Comparison of ENCODE assay signal across 8 cellular contexts in the genomic region with DNA sequence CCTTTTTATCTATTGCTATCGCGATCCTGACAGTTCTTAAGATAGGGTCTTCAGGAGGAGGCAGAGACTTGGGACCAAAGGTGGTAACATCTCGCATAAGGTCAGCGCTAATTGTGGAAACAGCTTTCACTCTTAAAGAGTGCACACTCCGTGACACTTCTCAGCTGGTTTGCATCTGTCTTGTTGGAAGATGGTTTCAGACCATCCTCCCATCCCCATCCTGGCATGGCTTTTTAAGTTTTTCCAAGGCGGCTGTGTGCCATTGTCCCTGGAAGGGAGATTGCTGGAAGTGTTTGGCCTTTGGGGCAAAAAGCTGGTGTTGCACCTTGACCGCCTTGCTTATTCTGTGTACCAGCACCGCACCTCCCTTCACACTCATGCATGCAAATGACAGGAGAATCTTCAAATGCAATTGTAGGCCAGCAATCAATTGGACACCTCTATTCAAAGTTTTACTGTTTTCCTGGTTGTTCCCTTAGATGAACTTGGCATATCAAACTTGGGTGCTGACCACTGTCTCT. TPM values are rescaled to one million over a fixed set of nuclear protein-coding genes. Genes with fewer than 3 reads are reported as not detected.
DNase-seq lines count a peak whose midpoint lies in the region; ATAC-seq, FAIRE-seq and TF ChIP-seq lines count a peak whose summit lies in the region.

No MANE protein-coding gene starts in this region.

- H2AFZ ChIP-seq in OCI-LY7 (ENCODE audit: low read length) = no peak overlapping the region

- no peak for FAIRE-seq in pancreas (lab: Jason Lieb, UNC)

- DNase-seq in D341Med (ENCODE audit: low spot score) = peak; percentile 20
- DNase-seq in OCI-LY7 (ENCODE audit: low spot score) = peak; percentile 33
- DNase-seq in epithelial cell of proximal tubule (ENCODE audit: low read depth) = no peak
- no peak for DNase-seq in pancreas
- no peak for DNase-seq in RKO (ENCODE audit: low spot score)
- no peak for DNase-seq in NCI-H774 (lab: John Stamatoyannopoulos, UW)
- no peak for DNase-seq in activated CD8-positive, alpha-beta memory T cell treated with anti-CD3 and anti-CD28 coated beads, Interleukin-2, amount 50 U/mL, for 4 hours

- no peaks in the 10 kb centered on the region for H3K27me3 ChIP-seq in pancreas

- no peaks in the 10 kb centered on the region for H3K9me3 ChIP-seq in OCI-LY7 (ENCODE audit: low read length)
- no peaks in the 10 kb centered on the region for H3K9me3 ChIP-seq in pancreas

- no peak for ATAC-seq in pancreas
- no peak for ATAC-seq in HG02798 (IDR thresholded peaks at IDR 0.05; ENCODE audit: poor library complexity, unreplicated experiment)

- 0 out of 2 replicates have a peak, but pooled peaks cover 17% of the 10 kb centered on the region for H4K20me1 ChIP-seq in OCI-LY7 (ENCODE audit: insufficient read depth, low read length)

- CTCF ChIA-PET in OCI-LY7 (lab: Charles Lee; ENCODE audit: unreplicated experiment) = interaction anchor here (0.9 to 1.4 kb wide), 2 partner anchors 8 to 46 kb away, joined by 3 read pairs; no protein-coding TSS in a partner anchor

- WGBS in pancreas, 2 donors = 8 to 12% methylated on average over 8 of the region's 8 CpGs

- no TSS peak for BruUV-seq in OCI-LY7 (replicated peaks; lab: Mats Ljungman, UMichigan)

- H3K4me3 ChIP-seq in OCI-LY7 (ENCODE audit: low read depth, low read length, poor library complexity, severe bottlenecking) = peak overlapping the region; percentile 89
- H3K4me3 ChIP-seq in epithelial cell of proximal tubule (ENCODE audit: low read depth, low read length) = peak overlapping the region; percentile 78
- H3K4me3 ChIP-seq in pancreas = peak overlapping the region; percentile 74 to 95 (median 84)

- H3K79me2 ChIP-seq in OCI-LY7 (ENCODE audit: insufficient read depth, low read depth, low read length) = peaks cover 15% of the 10 kb centered on the region; the same call in 1 of the 2 replicates

- peak overlapping the region; percentile 89 for H3K4me2 ChIP-seq in OCI-LY7 (ENCODE audit: low read length)

- peaks cover 58% of the 10 kb centered on the region for H3K4me1 ChIP-seq in OCI-LY7 (ENCODE audit: insufficient read depth, low read length, poor library complexity, severe bottlenecking)
- H3K4me1 ChIP-seq in pancreas = peaks cover 15 to 29% (median 22%) of the 10 kb centered on the region in 3 donors

- no peaks in the 10 kb centered on the region for H3K9me2 ChIP-seq in OCI-LY7 (ENCODE audit: insufficient read depth, low read length)

- no peaks in the 10 kb centered on the region for H3K36me3 ChIP-seq in OCI-LY7 (ENCODE audit: insufficient read depth, low read length)
- H3K36me3 ChIP-seq in pancreas = no peaks in the 10 kb centered on the region

- TF ChIP-seq CTCF in OCI-LY7 (conservative IDR thresholded peaks at IDR 0.05; ENCODE audit: low read length) (no peak), epithelial cell of proximal tubule (conservative IDR thresholded peaks at IDR 0.05; ENCODE audit: low read depth, low read length) (no peak), pancreas (IDR thresholded peaks at IDR 0.05) (no peak)

- POLR2A ChIA-PET in OCI-LY7 (lab: Charles Lee) = interaction anchor here (0.6 to 5.3 kb wide), 4 partner anchors 14 to 63 kb away, joined by 4 to 38 read pairs (median 5); no protein-coding TSS in a partner anchor

- H3K27ac ChIP-seq in OCI-LY7 (ENCODE audit: low read depth, low read length, poor library complexity, severe bottlenecking) (no peak overlapping the region), pancreas (peak overlapping the region in 3 of 4 donors; percentile 69 to 91 (median 88))

- intact Hi-C loops in OCI-LY7 (cut with micrococcal nuclease; ENCODE audit: unreplicated experiment) = loop anchor here (5.0 kb wide), 1 partner anchor 139 kb away; no protein-coding TSS in a partner anchor
- intact Hi-C loops in pancreas (cut with DNase I) = no loop called here

RNA-seq across cellular contexts. Expression of a gene that starts 1.5 kb away (rescaled TPM):
- total RNA-seq in OCI-LY7 (2014; rRNA removed; shearing (Covaris generic)) = 27.0 and 36.1 TPM in 2 replicates
- total RNA-seq in OCI-LY7 (2022) = 39.1 and 44.9 TPM in 2 replicates
- 7.1 and 9.3 TPM in 2 replicates for total RNA-seq in epithelial cell of proximal tubule
- total RNA-seq in pancreas = 10 to 100 TPM; 13.1 to 24.0 (median 18.6) TPM
- 10 to 100 TPM in 1 of 2 donors, 1 to 10 TPM in 1; 5.5 to 10.7 TPM for polyA plus RNA-seq in pancreas

RNA-seq across cellular contexts. Expression of a gene that starts 9.4 kb away (rescaled TPM):
- total RNA-seq in OCI-LY7 (2014; rRNA removed; shearing (Covaris generic)) = 0.21 and 0.32 TPM in 2 replicates
- total RNA-seq in OCI-LY7 (2022) = 0.06 and 1.1 TPM in 2 replicates
- not detected in 2 replicates for total RNA-seq in epithelial cell of proximal tubule
- total RNA-seq in pancreas = under 1 TPM in 5 of 6 donors, not detected in 1; 0.05 to 0.61 (median 0.12) TPM
- under 1 TPM; 0.34 to 0.45 TPM for polyA plus RNA-seq in pancreas

RNA-seq across cellular contexts. Expression of a gene that starts 56.2 kb away (rescaled TPM):
- 29.5 and 29.6 TPM in 2 replicates for total RNA-seq in OCI-LY7 (2014; rRNA removed; shearing (Covaris generic))
- total RNA-seq in OCI-LY7 (2022) (41.5 and 45.1 TPM in 2 replicates), epithelial cell of proximal tubule (45.4 and 53.9 TPM in 2 replicates), pancreas (10 to 100 TPM; 14.1 to 29.1 (median 19.5) TPM)
- 10 to 100 TPM in 1 of 2 donors, 1 to 10 TPM in 1; 9.2 to 21.1 TPM for polyA plus RNA-seq in pancreas

Comparison
In these comparisons a context has a peak if more than half of its experiments do, and no peak if none do; other contexts are left out.
1. DNase-seq: peak in D341Med (single experiment) and OCI-LY7 (single experiment); none in epithelial cell of proximal tubule (single experiment), pancreas (0 of 6), RKO (single experiment), NCI-H774 (single experiment) and activated CD8-positive, alpha-beta memory T cell treated with anti-CD3 and anti-CD28 coated beads, Interleukin-2, amount 50 U/mL, for 4 hours (single experiment).
2. Peak in every context shown above with its lines, with median percentiles within 50 percentile points of each other: H3K4me3 ChIP-seq.